In the genomic region with DNA sequence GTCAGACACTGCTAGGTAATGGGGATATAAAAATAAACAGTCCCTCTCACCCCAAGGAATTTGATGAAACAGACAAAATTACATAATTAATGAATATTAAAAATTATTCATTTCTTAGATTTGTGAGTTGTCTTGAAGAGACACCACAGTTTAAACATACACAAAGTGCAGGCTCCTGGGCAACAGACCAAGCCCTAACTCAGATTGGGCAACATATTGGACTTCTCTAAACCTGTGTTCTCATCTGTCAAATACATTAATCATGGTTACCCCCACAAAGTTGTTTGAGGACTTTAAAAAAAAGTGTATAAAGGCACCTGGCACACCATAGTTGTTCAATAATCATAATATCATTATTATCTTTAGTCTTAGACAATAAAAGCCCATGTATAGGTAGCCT, we compare ENCODE assay signal across 15 cellular contexts.
DNase-seq lines count a peak whose midpoint lies in the region; ATAC-seq and TF ChIP-seq lines count a peak whose summit lies in the region.
"Had no signal": no experiment of that assay in that cellular context is flagged by ENCODE, and none has a peak within 500 bp of the region (broad histone marks: within the 10 kb centered on the region; RNA-seq: fewer than 3 reads in every experiment).

No MANE protein-coding gene starts in this region.

- H2BK5ac ChIP-seq in IMR-90 (ENCODE audit: low read depth, low read length, poor library complexity, severe bottlenecking) = peak overlapping the region; percentile 41

- CTCF ChIA-PET in IMR-90 (lab: Yijun Ruan, JAX) = no interaction called here

- H3K9me3 ChIP-seq in IMR-90 (ENCODE audit: control insufficient read depth, insufficient read depth, low read length) (no peaks in the 10 kb centered on the region), RWPE2 (ENCODE audit: severe bottlenecking) (no peaks in the 10 kb centered on the region), gastrocnemius medialis (no peaks in the 10 kb centered on the region)
- H3K9me3 ChIP-seq: BLaER1, HAP-1 had no signal

- dilution Hi-C loops in IMR-90 (cut with HindIII; ENCODE audit: low sequenced_read_pairs, unreplicated experiment) = no loop called here

- no peak overlapping the region for H2AK9ac ChIP-seq in IMR-90 (replicated peaks; ENCODE audit: low read depth, low read length, poor library complexity)

- H3K56ac ChIP-seq in IMR-90 (ENCODE audit: extremely low read depth, insufficient read depth, low read length) = no peak overlapping the region

- intact Hi-C loops in IMR-90 (cut with micrococcal nuclease) (no loop called here), gastrocnemius medialis (cut with DNase I; ENCODE audit: low total_unique reads) (loop anchor here (5.0 kb wide), 1 partner anchor 83 kb away; no protein-coding TSS in a partner anchor)

- no peak overlapping the region; the same call in 1 of the 2 replicates for H2BK20ac ChIP-seq in IMR-90 (ENCODE audit: low read depth, low read length)

- 0 out of 3 replicates have a peak overlapping the region, but pooled peaks have one; percentile 11 for H2BK15ac ChIP-seq in IMR-90 (ENCODE audit: low read depth, low read length)

- H3K9ac ChIP-seq in IMR-90 (ENCODE audit: low read depth, low read length) = no peak overlapping the region
- H3K9ac ChIP-seq: BLaER1 had no signal

- no peaks in the 10 kb centered on the region for H4K20me1 ChIP-seq in IMR-90 (ENCODE audit: insufficient read depth, low read length)
- H4K20me1 ChIP-seq: BLaER1 had no signal

- H3K27ac ChIP-seq in IMR-90 (ENCODE audit: insufficient read depth, low read length) (no peak overlapping the region), RWPE2 (ENCODE audit: poor library complexity, severe bottlenecking) (peak overlapping the region; percentile 79), gastrocnemius medialis (peak overlapping the region; percentile 81 to 93 (median 88)), coronary artery (no peak overlapping the region)
- H3K27ac ChIP-seq: BLaER1 had no signal

- no peak overlapping the region for H2AFZ ChIP-seq in IMR-90 (replicated peaks; ENCODE audit: low read length, poor library complexity)

- no peaks in the 10 kb centered on the region for H3K79me1 ChIP-seq in IMR-90 (ENCODE audit: low read depth in 1 of 2, low read length in 2 of 2)

- 0 out of 2 replicates have a peak, but pooled peaks cover 2% of the 10 kb centered on the region for H3K36me3 ChIP-seq in IMR-90 (ENCODE audit: control insufficient read depth, insufficient read depth, low read length)
- H3K36me3 ChIP-seq in RWPE2 (ENCODE audit: low read depth) = peaks cover 30% of the 10 kb centered on the region
- peaks cover 0 to 12% of the 10 kb centered on the region in 2 donors for H3K36me3 ChIP-seq in gastrocnemius medialis
- H3K36me3 ChIP-seq: BLaER1 had no signal

- no peak for TF ChIP-seq POLR2A in IMR-90 (IDR thresholded peaks at IDR 0.05; ENCODE audit: low read depth, low read length)
- TF ChIP-seq POLR2A in gastrocnemius medialis (IDR thresholded peaks at IDR 0.05) = no peak

- H3K27me3 ChIP-seq in IMR-90 (ENCODE audit: control insufficient read depth, insufficient read depth, low read length) (no peaks in the 10 kb centered on the region), RWPE2 (ENCODE audit: insufficient read depth, poor library complexity, severe bottlenecking) (no peaks in the 10 kb centered on the region), gastrocnemius medialis (no peaks in the 10 kb centered on the region)
- H3K27me3 ChIP-seq: BLaER1 had no signal

- no peak overlapping the region for H3K4me2 ChIP-seq in IMR-90 (ENCODE audit: low read depth, low read length)
- H3K4me2 ChIP-seq: BLaER1 had no signal

- no peak overlapping the region for H3K4ac ChIP-seq in IMR-90 (ENCODE audit: low read depth, low read length)

- H4K8ac ChIP-seq in IMR-90 (ENCODE audit: low read depth in 2 of 2, low read length in 2 of 2) = no peak overlapping the region

- TF ChIP-seq RAD21 in IMR-90 (IDR thresholded peaks at IDR 0.05; ENCODE audit: low read length) = no peak

- no peak overlapping the region for H2AK5ac ChIP-seq in IMR-90 (ENCODE audit: low read depth, low read length)

- no peak overlapping the region for H4K91ac ChIP-seq in IMR-90 (ENCODE audit: insufficient read depth, low read depth, low read length)

- no peak for ATAC-seq in IMR-90 (ENCODE audit: low read depth)
- no peak for ATAC-seq in RWPE2 (ENCODE audit: low read depth)
- no peak for ATAC-seq in gastrocnemius medialis

- DNase-seq in IMR-90 = peak; percentile 41
- DNase-seq in RWPE2 (ENCODE audit: low spot score) = no peak
- DNase-seq in fibroblast of peridontal ligament (ENCODE audit: extremely low read depth) = peak; percentile 37
- DNase-seq in gastrocnemius medialis = no peak
- DNase-seq in NCI-H146 (lab: John Stamatoyannopoulos, UW) = no peak
- no peak for DNase-seq in T-helper 2 cell
- DNase-seq in coronary artery (ENCODE audit: low spot score) = no peak
- DNase-seq: CD8-positive, alpha-beta memory T cell; NCI-H1092 treated with DMSO at 0.1 percent for 48 hours; NCI-H187; NCI-H510A; NCI-H82; SHP77 treated with DMSO at 0.1 percent for 48 hours had no signal

- POLR2A ChIA-PET in IMR-90 (lab: Charles Lee; ENCODE audit: unreplicated experiment) = no interaction called here

- peak overlapping the region; percentile 22 for H2BK120ac ChIP-seq in IMR-90 (ENCODE audit: low read depth, low read length)

- H3K4me1 ChIP-seq in IMR-90 (ENCODE audit: control insufficient read depth, insufficient read depth, low read length) = peaks cover 11% of the 10 kb centered on the region
- H3K4me1 ChIP-seq in RWPE2 (ENCODE audit: insufficient read depth, poor library complexity, severe bottlenecking) = peaks cover 36% of the 10 kb centered on the region
- peaks cover 32 to 42% of the 10 kb centered on the region in 2 donors for H3K4me1 ChIP-seq in gastrocnemius medialis
- H3K4me1 ChIP-seq: BLaER1 had no signal

- TF ChIP-seq CTCF in IMR-90 (conservative IDR thresholded peaks at IDR 0.05; ENCODE audit: low read depth, low read length) (no peak), RWPE2 (IDR thresholded peaks at IDR 0.05; ENCODE audit: poor library complexity, severe bottlenecking) (no peak), gastrocnemius medialis (IDR thresholded peaks at IDR 0.05 in 4 of 5, conservative IDR thresholded peaks at IDR 0.05 in 1 of 5) (no peak), coronary artery (IDR thresholded peaks at IDR 0.05) (no peak)

- in situ Hi-C loops in IMR-90 (cut with MboI; ENCODE audit: low sequenced_read_pairs) = no loop called here
- in situ Hi-C loops in gastrocnemius medialis (cut with MboI; ENCODE audit: low sequenced_read_pairs in 4 of 4) = loop anchor here in 3 of 4 donors (5.0 to 25.0 kb wide), 2 partner anchors 133 to 638 kb away; no protein-coding TSS in a partner anchor

- H3K9me1 ChIP-seq in IMR-90 (ENCODE audit: insufficient read depth, low read length) = peaks cover 8% of the 10 kb centered on the region

- H3K4me3 ChIP-seq in IMR-90 (ENCODE audit: insufficient read depth, low read depth, low read length) = no peak overlapping the region
- H3K4me3 ChIP-seq in RWPE2 (ENCODE audit: severe bottlenecking) = no peak overlapping the region
- H3K4me3 ChIP-seq in gastrocnemius medialis = no peak overlapping the region
- H3K4me3 ChIP-seq in coronary artery = no peak overlapping the region
- H3K4me3 ChIP-seq: BLaER1, HAP-1 had no signal

- H3K23ac ChIP-seq in IMR-90 (ENCODE audit: low read depth, low read length) = no peak overlapping the region

- no peak overlapping the region for H4K5ac ChIP-seq in IMR-90 (ENCODE audit: low read depth, low read length)

- H3K18ac ChIP-seq in IMR-90 (ENCODE audit: low read depth, low read length) = no peak overlapping the region

- H3K14ac ChIP-seq in IMR-90 (replicated peaks; ENCODE audit: low read depth, low read length) = no peak overlapping the region

- BruUV-seq in IMR-90 (replicated peaks; lab: Mats Ljungman, UMichigan) = no TSS peak

TF ChIP-seq in IMR-90, 13 proteins besides CTCF, POLR2A, EP300 and RAD21:
- TF ChIP-seq, protein P1, sequence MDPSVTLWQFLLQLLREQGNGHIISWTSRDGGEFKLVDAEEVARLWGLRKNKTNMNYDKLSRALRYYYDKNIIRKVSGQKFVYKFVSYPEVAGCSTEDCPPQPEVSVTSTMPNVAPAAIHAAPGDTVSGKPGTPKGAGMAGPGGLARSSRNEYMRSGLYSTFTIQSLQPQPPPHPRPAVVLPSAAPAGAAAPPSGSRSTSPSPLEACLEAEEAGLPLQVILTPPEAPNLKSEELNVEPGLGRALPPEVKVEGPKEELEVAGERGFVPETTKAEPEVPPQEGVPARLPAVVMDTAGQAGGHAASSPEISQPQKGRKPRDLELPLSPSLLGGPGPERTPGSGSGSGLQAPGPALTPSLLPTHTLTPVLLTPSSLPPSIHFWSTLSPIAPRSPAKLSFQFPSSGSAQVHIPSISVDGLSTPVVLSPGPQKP (IDR thresholded peaks at IDR 0.05; ENCODE audit: borderline replicate concordance, low read depth, low read length) = no peak
- peak; percentile 44 for TF ChIP-seq CEBPB (IDR thresholded peaks at IDR 0.05; ENCODE audit: low read depth, low read length)
- no peak for TF ChIP-seq CHD1 (IDR thresholded peaks at IDR 0.05; ENCODE audit: low read depth, low read length)
- no peak for TF ChIP-seq USF2 (IDR thresholded peaks at IDR 0.05; ENCODE audit: low read depth, low read length)
- no peak for TF ChIP-seq SMC3 (IDR thresholded peaks at IDR 0.05; ENCODE audit: low read depth, low read length)
- no peak for TF ChIP-seq RCOR1 (IDR thresholded peaks at IDR 0.05; ENCODE audit: insufficient replicate concordance, low read length)
- no peak for TF ChIP-seq MAZ (IDR thresholded peaks at IDR 0.05; ENCODE audit: borderline replicate concordance, low read depth, low read length)
- TF ChIP-seq RFX5 (IDR thresholded peaks at IDR 0.05; ENCODE audit: low read depth, low read length) = no peak

Comparison
In these comparisons a context has a peak if more than half of its experiments do, and no peak if none do; other contexts are left out.
1. DNase-seq: peak in IMR-90 (single experiment) and fibroblast of peridontal ligament (single experiment); none in RWPE2 (single experiment), gastrocnemius medialis (0 of 2), NCI-H146 (single experiment), T-helper 2 cell (0 of 5) and coronary artery (single experiment).
2. H3K27ac ChIP-seq: peak in RWPE2 (single experiment) and gastrocnemius medialis (4 of 4); none in IMR-90 (single experiment) and coronary artery (0 of 2).